28 cellular contexts compared by ENCODE assay signal in genomic region chr11:42777776-42778175, GRCh38.
"Had no signal": no experiment of that assay in that cellular context is flagged by ENCODE, and none has a peak within 500 bp of the region (broad histone marks: within the 10 kb centered on the region; RNA-seq: fewer than 3 reads in every experiment).

No MANE protein-coding gene starts in this region.

- H3K4me1 ChIP-seq: neural progenitor cell, parathyroid adenoma, psoas muscle, right lobe of liver, sigmoid colon, spleen, suprapubic skin, testis, tibial artery, transverse colon, upper lobe of right lung, uterus had no signal

- H3K27me3 ChIP-seq: neural progenitor cell, ovary, right lobe of liver, sigmoid colon, spleen, suprapubic skin, testis, tibial artery, transverse colon, upper lobe of right lung, uterus had no signal

- ATAC-seq: natural killer cell; psoas muscle; right cardiac atrium; right lobe of liver; stimulated activated memory B cell treated with anti-CD40 and anti-IgM and Interleukin-4, amounts not matched to agents 10 μg/mL and 1 μg/mL and 100 μg/mL, for 72 hours; stimulated activated naive CD8-positive, alpha-beta T cell treated with anti-CD3 and anti-CD28 coated beads, Interleukin-15, amount 100 ng/mL, for 72 hours; stimulated activated naive CD8-positive, alpha-beta T cell treated with anti-CD3 and anti-CD28 coated beads, Interleukin-15, Interleukin-2, amounts not matched to agents 100 U/mL and 50 U/mL, for 24 hours; upper lobe of right lung had no signal

- H3K36me3 ChIP-seq: neural progenitor cell, ovary, right lobe of liver, sigmoid colon, spleen, suprapubic skin, tibial artery, transverse colon, upper lobe of right lung, uterus had no signal

- H3K27ac ChIP-seq: neural progenitor cell, ovary, parathyroid adenoma, psoas muscle, right lobe of liver, sigmoid colon, spleen, suprapubic skin, testis, tibial artery, transverse colon, upper lobe of right lung, uterus had no signal

- DNase-seq: natural killer cell; occipital lobe; ovary; posterior cingulate gyrus; psoas muscle; right cardiac atrium; right lobe of liver; sigmoid colon; spleen; stimulated activated CD4-positive, alpha-beta T cell treated with anti-CD3 and anti-CD28 coated beads, Interleukin-12 subunit alpha, Interleukin-12 subunit beta, amount 100 ng/mL, for 4 hours; stimulated activated CD4-positive, alpha-beta T cell treated with anti-CD3 and anti-CD28 coated beads, Interleukin-1b, Interleukin-23, amount 100 ng/mL, for 48 hours; stimulated activated CD4-positive, alpha-beta T cell treated with anti-CD3 and anti-CD28 coated beads, Interleukin-4, amount 100 ng/mL, for 1 hour; stimulated activated CD4-positive, alpha-beta T cell treated with anti-CD3 and anti-CD28 coated beads, Interleukin-4, amount 100 ng/mL, for 4 hours; stimulated activated CD8-positive, alpha-beta memory T cell treated with anti-CD3 and anti-CD28 coated beads, Interleukin-4, amount 100 ng/mL, for 48 hours; stimulated activated naive CD4-positive, alpha-beta T cell; stimulated activated naive CD8-positive, alpha-beta T cell treated with anti-CD3 and anti-CD28 coated beads, Interleukin-15, amount 100 ng/mL, for 72 hours; stimulated activated naive CD8-positive, alpha-beta T cell treated with anti-CD3 and anti-CD28 coated beads, Interleukin-15, Interleukin-2, amounts not matched to agents 100 U/mL and 50 U/mL, for 24 hours; substantia nigra; testis; tibial artery; transverse colon; upper lobe of right lung; uterus had no signal

- H3K4me3 ChIP-seq: neural progenitor cell, ovary, psoas muscle, right lobe of liver, sigmoid colon, smooth muscle cell, spleen, suprapubic skin, testis, tibial artery, transverse colon, upper lobe of right lung, uterus had no signal

- H3K9me3 ChIP-seq: ovary, psoas muscle, right lobe of liver, sigmoid colon, spleen, suprapubic skin, testis, tibial artery, transverse colon, upper lobe of right lung, uterus had no signal
